In genomic region chr11:134173296-134173695, GRCh38 we compare ENCODE assay signal across 29 cellular contexts.
"Had no signal": no experiment of that assay in that cellular context is flagged by ENCODE, and none has a peak within 500 bp of the region (broad histone marks: within the 10 kb centered on the region; RNA-seq: fewer than 3 reads in every experiment).

No MANE protein-coding gene starts in this region.

- H3K27ac ChIP-seq: colonic mucosa, coronary artery, dorsolateral prefrontal cortex, epithelial cell of prostate, esophagus muscularis mucosa, esophagus squamous epithelium, foreskin keratinocyte, gastrocnemius medialis, gastroesophageal sphincter, heart left ventricle, heart right ventricle had no signal

- H3K27me3 ChIP-seq: colonic mucosa, dorsolateral prefrontal cortex, esophagus muscularis mucosa, esophagus squamous epithelium, foreskin keratinocyte, gastrocnemius medialis, gastroesophageal sphincter, heart left ventricle, heart right ventricle had no signal

- DNase-seq: colonic mucosa; cortex of kidney; dermis blood vessel endothelial cell; dorsolateral prefrontal cortex; effector CD4-positive, alpha-beta T cell; effector CD8-positive, alpha-beta T cell; effector memory CD4-positive, alpha-beta T cell; effector memory CD8-positive, alpha-beta T cell; endodermal cell; erythroblast; esophagus squamous epithelium; foreskin fibroblast; foreskin keratinocyte; foreskin melanocyte; gastrocnemius medialis; glutamatergic neuron; head of caudate nucleus; heart left ventricle; heart right ventricle had no signal

- H3K4me1 Mint-ChIP-seq: endodermal cell had no signal

- H3K9me3 Mint-ChIP-seq: dendritic cell treated with granulocyte-macrophage colony-stimulating factor and Interleukin-4, amounts not matched to agents 40 ng/mL and 50 ng/mL, for 4 days; effector memory CD8-positive, alpha-beta T cell had no signal

- H3K4me1 ChIP-seq: colonic mucosa, esophagus muscularis mucosa, esophagus squamous epithelium, foreskin keratinocyte, gastrocnemius medialis, gastroesophageal sphincter, heart left ventricle, heart right ventricle had no signal

- H3K9me3 ChIP-seq: colonic mucosa, esophagus muscularis mucosa, esophagus squamous epithelium, gastrocnemius medialis, gastroesophageal sphincter, heart left ventricle, heart right ventricle had no signal

- H3K4me3 Mint-ChIP-seq: dendritic cell treated with granulocyte-macrophage colony-stimulating factor and Interleukin-4, amounts not matched to agents 40 ng/mL and 50 ng/mL, for 4 days; effector memory CD8-positive, alpha-beta T cell; endodermal cell had no signal

- H3K27ac Mint-ChIP-seq: dendritic cell treated with granulocyte-macrophage colony-stimulating factor and Interleukin-4, amounts not matched to agents 40 ng/mL and 50 ng/mL, for 4 days; endodermal cell had no signal

- H3K27me3 Mint-ChIP-seq: dendritic cell treated with granulocyte-macrophage colony-stimulating factor and Interleukin-4, amounts not matched to agents 40 ng/mL and 50 ng/mL, for 4 days; effector memory CD8-positive, alpha-beta T cell had no signal

- FAIRE-seq: colon, endometrium, endothelial cell of umbilical vein, frontal cortex had no signal

- H3K4me3 ChIP-seq: colonic mucosa, coronary artery, dorsolateral prefrontal cortex, esophagus muscularis mucosa, esophagus squamous epithelium, gastrocnemius medialis, gastroesophageal sphincter, heart left ventricle, heart right ventricle had no signal

- ATAC-seq: effector memory CD8-positive, alpha-beta T cell; esophagus mucosa; foreskin keratinocyte; gastrocnemius medialis; gastroesophageal sphincter had no signal

- H3K36me3 ChIP-seq: colonic mucosa had no signal
